9 cellular contexts compared by ENCODE assay signal in the genomic region with DNA sequence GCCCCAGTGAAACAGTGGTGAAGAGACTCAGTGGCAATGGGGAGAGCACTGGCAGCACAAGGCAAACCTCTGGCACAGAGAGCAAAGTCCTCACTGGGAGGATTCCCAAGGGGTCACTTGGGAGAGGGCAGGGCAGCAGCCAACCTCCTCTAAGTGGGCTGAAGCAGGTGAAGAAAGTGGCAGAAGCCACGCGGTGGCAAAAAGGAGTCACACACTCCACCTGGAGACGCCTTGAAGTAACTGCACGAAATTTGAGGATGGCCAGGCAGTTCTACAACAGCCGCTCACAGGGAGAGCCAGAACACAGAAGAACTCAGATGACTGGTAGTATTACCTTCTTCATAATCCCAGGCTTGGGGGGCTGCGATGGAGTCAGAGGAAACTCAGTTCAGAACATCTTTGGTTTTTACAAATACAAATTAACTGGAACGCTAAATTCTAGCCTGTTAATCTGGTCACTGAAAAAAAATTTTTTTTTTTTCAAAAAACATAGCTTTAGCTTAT. TPM values are rescaled to one million over a fixed set of nuclear protein-coding genes. Genes with fewer than 3 reads are reported as not detected.
DNase-seq lines count a peak whose midpoint lies in the region; ATAC-seq, FAIRE-seq and TF ChIP-seq lines count a peak whose summit lies in the region.
"Had no signal": no experiment of that assay in that cellular context is flagged by ENCODE, and none has a peak within 500 bp of the region (broad histone marks: within the 10 kb centered on the region; RNA-seq: fewer than 3 reads in every experiment).

No MANE protein-coding gene starts in this region.

- ATAC-seq in GM12878 = peak; percentile 92

- peaks cover 5 to 8% of the 10 kb centered on the region in 2 experiments for H3K27me3 ChIP-seq in GM12878 (replicated peaks in 1 of 2; ENCODE audit: control insufficient read depth in 2 of 2, insufficient read depth in 2 of 2, low read length in 1 of 2)
- no peaks in the 10 kb centered on the region for H3K27me3 ChIP-seq in keratinocyte (ENCODE audit: control insufficient read depth, extremely low read depth, insufficient read depth, low read length)

- no peaks in the 10 kb centered on the region for H3K9me3 ChIP-seq in GM12878 (replicated peaks; ENCODE audit: control insufficient read depth, insufficient read depth, low read length)
- no peaks in the 10 kb centered on the region for H3K9me3 ChIP-seq in keratinocyte (ENCODE audit: control insufficient read depth, low read depth, low read length)

- POLR2A ChIA-PET in GM12878 (lab: Charles Lee) = interaction anchor here (0.6 kb wide), 1 partner anchor 156 kb away, joined by 4 read pairs; no protein-coding TSS in a partner anchor

- BruUV-seq in GM12878 (replicated peaks; lab: Mats Ljungman, UMichigan) = no TSS peak

- H3K4me2 ChIP-seq in GM12878 (ENCODE audit: control insufficient read depth, insufficient read depth) = no peak overlapping the region
- peak overlapping the region; percentile 57 for H3K4me2 ChIP-seq in keratinocyte (ENCODE audit: control insufficient read depth, extremely low read depth, insufficient read depth, low read depth, low read length)

- no peak for TF ChIP-seq POLR2A in H54 (IDR thresholded peaks at IDR 0.05; ENCODE audit: low read depth, low read length)
- TF ChIP-seq POLR2A in GM12878 (IDR thresholded peaks at IDR 0.05; ENCODE audit: low read depth, low read length) = no peak

- CTCF ChIA-PET in GM12878 (lab: Yijun Ruan, JAX) = interaction anchor here (0.6 to 8.5 kb wide), 20 partner anchors 9 to 330 kb away, joined by 3 to 194 read pairs (median 4); no protein-coding TSS in a partner anchor

- H3K79me2 ChIP-seq in GM12878 (ENCODE audit: control insufficient read depth, insufficient read depth, low read length) (no peaks in the 10 kb centered on the region), keratinocyte (ENCODE audit: control insufficient read depth, insufficient read depth, low read length) (no peaks in the 10 kb centered on the region)

- peak overlapping the region; percentile 73 for H3K27ac Mint-ChIP-seq in T-helper 1 cell treated with Interleukin-12 subunit alpha and Interleukin-12 subunit beta and Interleukin-4 antibody, amounts not matched to agents 30 μg/mL and 1 μg/mL, for 36 hours

- SMC1A ChIA-PET in GM12878 (lab: Charles Lee; ENCODE audit: uncharacterized antibody, unreplicated experiment) = interaction anchor here (0.6 to 8.1 kb wide), 12 partner anchors 9 to 332 kb away, joined by 3 to 124 read pairs (median 3); no protein-coding TSS in a partner anchor

- DNase-seq in NCI-H1417 (lab: John Stamatoyannopoulos, UW) (peak; percentile 27 to 78 (median 46)), NCI-H1417 treated with DMSO at 0.1 percent for 48 hours (lab: John Stamatoyannopoulos, UW) (no peak), H54 (ENCODE audit: insufficient read length, low spot score) (peak; percentile 57), GM12878 (ENCODE audit: low read depth, low spot score) (no peak), keratinocyte (ENCODE audit: low read depth, low spot score) (peak; percentile 50)
- peak in 3 of 4 experiments; percentile 27 to 33 (median 29) for DNase-seq in stimulated activated CD4-positive, alpha-beta T cell treated with anti-CD3 and anti-CD28 coated beads, Interleukin-1b, Interleukin-23, amount 100 ng/mL, for 24 hours (ENCODE audit: low read depth in 4 of 4, low spot score in 1 of 4)

- H2AFZ ChIP-seq in GM12878 (ENCODE audit: control insufficient read depth, low read depth, low read length) = no peak overlapping the region
- H2AFZ ChIP-seq in keratinocyte (ENCODE audit: control insufficient read depth, low read length) = no peak overlapping the region

- in situ Hi-C loops in GM12878 (cut with MboI) = loop anchor here (5.0 to 25.0 kb wide), 2 partner anchors 164 to 614 kb away; no protein-coding TSS in a partner anchor

- TF ChIP-seq CTCF in LNCAP (IDR thresholded peaks at IDR 0.05) (peak; percentile 73), GM12878 (IDR thresholded peaks at IDR 0.05 in 2 of 3, conservative IDR thresholded peaks at IDR 0.05 in 1 of 3; ENCODE audit: control insufficient read depth in 2 of 3, extremely low read depth in 1 of 3, insufficient read depth in 1 of 3, low read depth in 3 of 3, low read length in 3 of 3) (peak; percentile 67 to 84 (median 77)), keratinocyte (optimal IDR thresholded peaks at IDR 0.05 in 1 of 3, IDR thresholded peaks at IDR 0.05 in 1 of 3, conservative IDR thresholded peaks at IDR 0.05 in 1 of 3; ENCODE audit: extremely low read depth in 1 of 3, insufficient read depth in 2 of 3, low read length in 3 of 3) (peak; percentile 65 to 68 (median 66))

- H3K36me3 ChIP-seq in GM12878 (ENCODE audit: control insufficient read depth in 2 of 2, insufficient read depth in 2 of 2, low read length in 1 of 2) (no peaks in the 10 kb centered on the region), keratinocyte (ENCODE audit: control insufficient read depth in 2 of 2, extremely low read depth in 1 of 2, insufficient read depth in 2 of 2, low read length in 2 of 2) (no peaks in the 10 kb centered on the region)

- no peak overlapping the region for H3K9ac ChIP-seq in GM12878 (ENCODE audit: control insufficient read depth, insufficient read depth, low read length)
- peak overlapping the region; percentile 29 for H3K9ac ChIP-seq in keratinocyte (ENCODE audit: control insufficient read depth, extremely low read depth, insufficient read depth, low read length)

- H4K20me1 ChIP-seq in GM12878 (ENCODE audit: control insufficient read depth, insufficient read depth) (no peaks in the 10 kb centered on the region), keratinocyte (ENCODE audit: control insufficient read depth, extremely low read depth, insufficient read depth, low read length) (no peaks in the 10 kb centered on the region)

- no peaks in the 10 kb centered on the region for H3K9me3 Mint-ChIP-seq in T-helper 1 cell treated with Interleukin-12 subunit alpha and Interleukin-12 subunit beta and Interleukin-4 antibody, amounts not matched to agents 30 μg/mL and 1 μg/mL, for 36 hours

- dilution Hi-C loops in keratinocyte (cut with MboI; ENCODE audit: extremely low pct_ligation_motif_present, low sequenced_read_pairs) = loop anchor here (25.0 kb wide), 1 partner anchor 164 kb away; no protein-coding TSS in a partner anchor

- no peak overlapping the region for H3K4me3 ChIP-seq in GM12878
- H3K4me3 ChIP-seq in keratinocyte (ENCODE audit: control insufficient read depth in 2 of 3, extremely low read depth in 1 of 3, insufficient read depth in 2 of 3, low read depth in 1 of 3, low read length in 3 of 3) = peak overlapping the region in 2 of 3 experiments; percentile 2 to 28

- no peak for FAIRE-seq in H54 (lab: Jason Lieb, UNC)
- peak; percentile 44 for FAIRE-seq in GM12878 (lab: Jason Lieb, UNC)
- FAIRE-seq in keratinocyte (lab: Jason Lieb, UNC) = peak; percentile 13
- FAIRE-seq: A204.1 had no signal

- TF ChIP-seq EP300 in GM12878 (IDR thresholded peaks at IDR 0.05; ENCODE audit: borderline replicate concordance in 1 of 2, control insufficient read depth in 1 of 2, low read depth in 2 of 2, low read length in 2 of 2) = no peak

- intact Hi-C loops in GM12878 (cut with micrococcal nuclease; ENCODE audit: unreplicated experiment) = loop anchor here (1.0 to 5.0 kb wide), 2 partner anchors 166 to 231 kb away; no protein-coding TSS in a partner anchor

- H3K9me1 ChIP-seq in keratinocyte (ENCODE audit: control insufficient read depth, extremely low read depth, insufficient read depth, low read length) = no peaks in the 10 kb centered on the region

- peaks cover 34% of the 10 kb centered on the region for H3K27me3 Mint-ChIP-seq in T-helper 1 cell treated with Interleukin-12 subunit alpha and Interleukin-12 subunit beta and Interleukin-4 antibody, amounts not matched to agents 30 μg/mL and 1 μg/mL, for 36 hours (ENCODE audit: low read depth)

- H3K4me1 ChIP-seq in GM12878 (ENCODE audit: control insufficient read depth, insufficient read depth, low read length) (peaks cover 5% of the 10 kb centered on the region; the same call in 1 of the 2 replicates), keratinocyte (ENCODE audit: control insufficient read depth, extremely low read depth, insufficient read depth, low read length) (peaks cover 21% of the 10 kb centered on the region)

- TF ChIP-seq RAD21 in GM12878 (IDR thresholded peaks at IDR 0.05; ENCODE audit: insufficient read depth, low read depth, low read length) = peak; percentile 70

- peak overlapping the region; percentile 64 for H3K4me3 Mint-ChIP-seq in T-helper 1 cell treated with Interleukin-12 subunit alpha and Interleukin-12 subunit beta and Interleukin-4 antibody, amounts not matched to agents 30 μg/mL and 1 μg/mL, for 36 hours

- RAD21 ChIA-PET in GM12878 (lab: Charles Lee; ENCODE audit: unreplicated experiment) = interaction anchor here (0.7 to 6.6 kb wide), 6 partner anchors 56 to 328 kb away, joined by 3 to 115 read pairs (median 6); no protein-coding TSS in a partner anchor

- 1% methylated on average over 7 of the region's 7 CpGs for WGBS in GM12878 (ENCODE audit: insufficient coverage, insufficient replicate concordance, low lambda C conversion rate, missing lambda C conversion rate)

- peaks cover 44% of the 10 kb centered on the region for H3K4me1 Mint-ChIP-seq in T-helper 1 cell treated with Interleukin-12 subunit alpha and Interleukin-12 subunit beta and Interleukin-4 antibody, amounts not matched to agents 30 μg/mL and 1 μg/mL, for 36 hours (ENCODE audit: low read depth)

- H3K36me3 Mint-ChIP-seq in T-helper 1 cell treated with Interleukin-12 subunit alpha and Interleukin-12 subunit beta and Interleukin-4 antibody, amounts not matched to agents 30 μg/mL and 1 μg/mL, for 36 hours (ENCODE audit: low read depth) = no peaks in the 10 kb centered on the region

- H3K27ac ChIP-seq in GM12878 (ENCODE audit: control insufficient read depth, insufficient read depth) (no peak overlapping the region), keratinocyte (ENCODE audit: control insufficient read depth, insufficient read depth, low read length) (peak overlapping the region; percentile 50)

RNA-seq across cellular contexts. Expression of gene IL6, which starts 0.6 kb away (rescaled TPM):
- total RNA-seq in GM12878 (2013; cell fraction: nucleolus; rRNA removed) = not detected in 2 replicates
- total RNA-seq in GM12878 (2014; rRNA removed) (not detected in 2 replicates), GM12878 (2014; rRNA removed; fragmentation: Illumina TruSeq; extraction: Trizol) (not detected in 2 replicates), GM12878 (2021) (not detected in 2 replicates)
- not detected for polyA plus RNA-seq in GM12878 (2011; ENCODE audit: low read depth)
- polyA plus RNA-seq in GM12878 (2011; rRNA removed) (not detected in 2 replicates), GM12878 (2014; fragmentation: Illumina TruSeq; extraction: Trizol) (not detected in 2 replicates), GM12878 (2014; fragmentation: Nextera tagmentation; extraction: Ambion mirVana) (not detected), GM12878 (2014; rRNA removed) (not detected in 2 replicates), GM12878 (2016; fragmentation: Nextera tagmentation; extraction: Ambion mirVana) (not detected), keratinocyte (0.10 to 5.0 TPM (median 2.7 TPM) in 3 replicates)
- polyA plus RNA-seq in GM12878 (2011; cell fraction: cytosol; rRNA removed) = not detected in 2 replicates
- polyA plus RNA-seq in GM12878 (2011; cell fraction: nucleus; rRNA removed) = not detected in 2 replicates
- 0.15 TPM in 1 of 2 replicates, not detected in the other for polyA plus RNA-seq in GM12878 (2012)
- polyA minus RNA-seq in GM12878 (2011; rRNA and poly(A)+ RNA removed) = not detected in 2 replicates
- polyA minus RNA-seq in GM12878 (2011; cell fraction: cytosol; rRNA and poly(A)+ RNA removed) = not detected in 2 replicates
- not detected in 2 replicates for polyA minus RNA-seq in GM12878 (2011; cell fraction: nucleus; rRNA and poly(A)+ RNA removed)
- polyA plus RNA-seq in keratinocyte (2011; ENCODE audit: low read depth) = not detected
- polyA plus RNA-seq in keratinocyte (2011; cell fraction: cytosol; rRNA removed) = 2.6 and 3.2 TPM in 2 replicates
- polyA plus RNA-seq in keratinocyte (2011; cell fraction: nucleus; rRNA removed) = 25.2 and 38.7 TPM in 2 replicates
- not detected in 2 replicates for polyA plus RNA-seq in keratinocyte (2012; ENCODE audit: low replicate concordance)
- 0.63 to 3.1 TPM in 2 of 3 replicates, not detected in the other for polyA minus RNA-seq in keratinocyte
- not detected for polyA minus RNA-seq in keratinocyte (2011; cell fraction: cytosol; rRNA and poly(A)+ RNA removed)
- 6.1 and 15.0 TPM in 2 replicates for polyA minus RNA-seq in keratinocyte (2011; cell fraction: nucleus; rRNA and poly(A)+ RNA removed)

Comparison
In these comparisons a context has a peak if more than half of its experiments do, and no peak if none do; other contexts are left out.
1. DNase-seq: peak in NCI-H1417 (3 of 3), H54 (single experiment), keratinocyte (single experiment) and stimulated activated CD4-positive, alpha-beta T cell treated with anti-CD3 and anti-CD28 coated beads, Interleukin-1b, Interleukin-23, amount 100 ng/mL, for 24 hours (3 of 4); none in NCI-H1417 treated with DMSO at 0.1 percent for 48 hours (single experiment) and GM12878 (single experiment).
2. Peak in every context shown above with its lines, with median percentiles within 50 percentile points of each other: CTCF ChIP-seq.